In the genomic region with DNA sequence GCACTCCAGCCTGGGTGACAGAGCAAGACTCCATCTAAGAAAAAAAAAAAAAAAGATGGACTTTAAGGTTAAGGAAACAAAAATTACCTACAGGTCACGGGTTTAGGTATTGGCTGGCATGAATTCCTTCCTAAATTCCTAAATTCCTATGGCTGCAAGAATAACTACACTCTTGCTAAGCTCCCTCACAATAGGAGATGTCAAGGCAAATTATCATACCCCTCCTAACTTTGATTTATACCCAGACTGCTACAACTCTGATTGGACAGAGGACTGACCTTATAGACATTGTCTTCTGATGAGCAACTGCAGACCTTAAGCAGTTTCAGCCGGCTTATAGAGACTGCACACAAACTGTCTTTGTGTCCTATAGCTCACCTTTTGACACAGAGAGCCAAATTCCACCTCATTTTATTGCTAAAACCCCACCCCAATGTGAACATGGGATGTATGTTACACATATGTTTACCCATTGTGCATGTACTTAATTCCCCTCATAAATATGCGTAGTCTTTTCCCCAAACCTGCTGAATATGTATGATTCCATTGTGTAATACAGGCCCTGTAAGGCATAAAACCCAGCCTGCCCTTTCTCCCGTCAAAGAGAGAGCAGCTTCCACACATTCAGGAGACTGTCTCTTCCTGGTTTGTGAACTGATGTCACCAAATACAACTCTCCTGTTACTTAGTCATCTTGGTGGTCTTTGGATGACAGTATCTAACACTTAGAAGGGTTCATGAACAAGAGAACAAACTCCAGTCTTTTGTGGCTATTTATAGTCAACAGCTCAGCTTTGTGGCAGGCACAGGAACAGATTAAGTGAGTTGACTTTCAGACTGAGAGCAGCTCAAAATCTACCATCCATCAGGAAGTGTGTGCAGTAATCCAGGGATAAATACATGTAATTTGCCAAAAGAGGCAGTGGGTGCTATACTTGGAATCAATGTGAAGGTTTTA, we compare ENCODE assay signal across 13 cellular contexts. TPM values are rescaled to one million over a fixed set of nuclear protein-coding genes. Genes with fewer than 3 reads are reported as not detected.
A peak's percentile ranks its signal among the peaks of the same experiment; 100 is the strongest.
DNase-seq lines count a peak whose midpoint lies in the region; ATAC-seq, FAIRE-seq and TF ChIP-seq lines count a peak whose summit lies in the region.
"Had no signal": no experiment of that assay in that cellular context is flagged by ENCODE, and none has a peak within 500 bp of the region (broad histone marks: within the 10 kb centered on the region; RNA-seq: fewer than 3 reads in every experiment).

No MANE protein-coding gene starts in this region.

- no peak overlapping the region for H2BK5ac ChIP-seq in H1 (ENCODE audit: low read depth, low read length)
- no peak overlapping the region for H2BK5ac ChIP-seq in mesenchymal stem cell (ENCODE audit: low read depth, low read length, poor library complexity, severe bottlenecking)

- H3K14ac ChIP-seq in H1 (ENCODE audit: insufficient read length) (no peak overlapping the region), mesenchymal stem cell (ENCODE audit: low read length in 2 of 2) (no peak overlapping the region)

- H3K23me2 ChIP-seq in H1 (ENCODE audit: low read depth, low read length) = no peaks in the 10 kb centered on the region

- H3K4me2 ChIP-seq in H1 (ENCODE audit: insufficient read depth in 1 of 2, low read depth in 2 of 2, low read length in 2 of 2) (no peak overlapping the region), mesenchymal stem cell (ENCODE audit: low read length, poor library complexity, severe bottlenecking) (no peak overlapping the region)

- no peak overlapping the region for H2BK120ac ChIP-seq in H1 (replicated peaks; ENCODE audit: low read depth, low read length)
- H2BK120ac ChIP-seq in mesenchymal stem cell (ENCODE audit: low read depth, low read length) = no peak overlapping the region

- peak overlapping the region; percentile 60 for H3K27ac ChIP-seq in A673 (ENCODE audit: low read depth, low read length, poor library complexity, severe bottlenecking)
- H3K27ac ChIP-seq in H1 (ENCODE audit: low read depth, low read length) = no peak overlapping the region
- no peak overlapping the region for H3K27ac ChIP-seq in mesenchymal stem cell (ENCODE audit: low read length, poor library complexity, severe bottlenecking)
- no peak overlapping the region for H3K27ac ChIP-seq in pancreas
- H3K27ac ChIP-seq in colonic mucosa = no peak overlapping the region

- DNase-seq in A673 (ENCODE audit: low spot score) (peak; percentile 76), H1 (ENCODE audit: low read depth in 1 of 2, low spot score in 2 of 2) (no peak), mesenchymal stem cell (peak; percentile 48), iPS-NIHi11 (ENCODE audit: low spot score) (no peak), pancreas (no peak), iPS-NIHi7 (ENCODE audit: extremely low spot score) (no peak), colonic mucosa (no peak)
- DNase-seq: AML-193; amygdala; MG63; naive thymus-derived CD8-positive, alpha-beta T cell; NCI-H446 had no signal

- H3K36me3 ChIP-seq in A673 (ENCODE audit: insufficient read depth, low read length, poor library complexity, severe bottlenecking) (no peaks in the 10 kb centered on the region), H1 (ENCODE audit: control insufficient read depth in 2 of 4, insufficient read depth in 4 of 4, low read length in 3 of 4) (no peaks in the 10 kb centered on the region), mesenchymal stem cell (ENCODE audit: control insufficient read depth in 1 of 2, insufficient read depth in 2 of 2, low read depth in 1 of 2, low read length in 2 of 2) (no peaks in the 10 kb centered on the region), pancreas (no peaks in the 10 kb centered on the region), colonic mucosa (no peaks in the 10 kb centered on the region)
- H3K36me3 ChIP-seq: MG63 had no signal

- H3K56ac ChIP-seq in H1 (replicated peaks; ENCODE audit: insufficient read length, low read depth, low read length) = no peak overlapping the region

- H2BK15ac ChIP-seq in H1 (ENCODE audit: low read length) = no peak overlapping the region
- no peak overlapping the region for H2BK15ac ChIP-seq in mesenchymal stem cell (ENCODE audit: low read depth, poor library complexity, severe bottlenecking)

- CTCF ChIA-PET in A673 (lab: Charles Lee) = interaction anchor here (0.7 to 1.5 kb wide), 2 partner anchors 12 to 25 kb away, joined by 3 to 4 read pairs; partner anchors contain the start of gene TMC7
- CTCF ChIA-PET in H1 (lab: Charles Lee; ENCODE audit: partially characterized antibody) = interaction anchor here (0.6 to 1.5 kb wide), 6 partner anchors 11 to 141 kb away, joined by 3 to 4 read pairs (median 3); no protein-coding TSS in a partner anchor

- H3K79me2 ChIP-seq in H1 (ENCODE audit: control insufficient read depth in 1 of 2, insufficient read depth in 2 of 2, low read length in 2 of 2) = no peaks in the 10 kb centered on the region

- H2AFZ ChIP-seq in H1 (ENCODE audit: low read length) = peak overlapping the region; percentile 61
- H2AFZ ChIP-seq in mesenchymal stem cell (ENCODE audit: low read depth, low read length) = no peak overlapping the region

- H2AK5ac ChIP-seq in H1 (ENCODE audit: low read depth, low read length) (no peak overlapping the region), mesenchymal stem cell (ENCODE audit: low read length, severe bottlenecking) (no peak overlapping the region)

- 80% methylated on average over 4 of the region's 4 CpGs; no CpG with 5 or more reads in 1 of the 2 experiments for WGBS in H1 (ENCODE audit: extremely low coverage in 1 of 2, insufficient coverage in 1 of 2, insufficient read length in 1 of 2, insufficient replicate concordance in 2 of 2, low coverage in 1 of 2, low lambda C conversion rate in 2 of 2, missing lambda C conversion rate in 1 of 2), 2 experiments
- WGBS in mesenchymal stem cell = 79% methylated on average over 4 of the region's 4 CpGs
- 66 to 85% methylated on average over 4 of the region's 4 CpGs for WGBS in pancreas, 2 donors

- H3K18ac ChIP-seq in H1 (ENCODE audit: extremely low read depth, low read length) (no peak overlapping the region), mesenchymal stem cell (ENCODE audit: low read depth in 1 of 2, low read length in 2 of 2) (no peak overlapping the region)

- peaks cover 16% of the 10 kb centered on the region for H3K4me1 ChIP-seq in A673 (ENCODE audit: insufficient read depth, low read length, poor library complexity, severe bottlenecking)
- no peaks in the 10 kb centered on the region; a peak in 1 of 7 replicates for H3K4me1 ChIP-seq in H1 (replicated peaks in 1 of 4; ENCODE audit: control insufficient read depth in 3 of 4, insufficient read depth in 4 of 4, low read length in 3 of 4)
- no peaks in the 10 kb centered on the region for H3K4me1 ChIP-seq in mesenchymal stem cell (ENCODE audit: control insufficient read depth, insufficient read depth, low read depth, low read length)
- no peaks in the 10 kb centered on the region for H3K4me1 ChIP-seq in pancreas
- H3K4me1 ChIP-seq in colonic mucosa = no peaks in the 10 kb centered on the region

- H2BK12ac ChIP-seq in H1 (ENCODE audit: low read depth, low read length) (no peak overlapping the region), mesenchymal stem cell (ENCODE audit: low read length in 2 of 2) (no peak overlapping the region)

- H4K91ac ChIP-seq in H1 (replicated peaks; ENCODE audit: insufficient read length, low read length) = no peak overlapping the region
- no peak overlapping the region for H4K91ac ChIP-seq in mesenchymal stem cell (ENCODE audit: low read length)

- H4K20me1 ChIP-seq in H1 (replicated peaks in 1 of 2; ENCODE audit: control insufficient read depth in 1 of 2, insufficient read depth in 2 of 2, low read length in 2 of 2) = no peaks in the 10 kb centered on the region

- H2BK20ac ChIP-seq in H1 (ENCODE audit: low read length) = no peak overlapping the region

- intact Hi-C loops in A673 (cut with micrococcal nuclease; ENCODE audit: unreplicated experiment) (no loop called here), pancreas (cut with DNase I) (no loop called here), colonic mucosa (cut with DNase I) (no loop called here)

- no peaks in the 10 kb centered on the region for H3K79me1 ChIP-seq in H1 (ENCODE audit: low read depth, low read length)
- H3K79me1 ChIP-seq in mesenchymal stem cell (replicated peaks; ENCODE audit: low read length, poor library complexity, severe bottlenecking) = no peaks in the 10 kb centered on the region

- H3K4ac ChIP-seq in H1 (replicated peaks; ENCODE audit: insufficient read length, low read depth, low read length) (no peak overlapping the region), mesenchymal stem cell (ENCODE audit: low read depth in 1 of 2, low read length in 2 of 2) (no peak overlapping the region)

- TF ChIP-seq EP300 in Ishikawa (IDR thresholded peaks at IDR 0.05; ENCODE audit: borderline replicate concordance) (peak; percentile 14; the same call in 1 of the 2 replicates), H1 (IDR thresholded peaks at IDR 0.05; ENCODE audit: borderline replicate concordance in 1 of 2, low read depth in 2 of 2, low read length in 2 of 2) (no peak)

- POLR2A ChIA-PET in A673 (lab: Charles Lee; ENCODE audit: low non-redundant PET) (interaction anchor here (1.0 kb wide), 1 partner anchor 255 kb away, joined by 3 read pairs; no protein-coding TSS in a partner anchor), H1 (lab: Charles Lee; ENCODE audit: partially characterized antibody) (interaction anchor here (0.9 to 1.6 kb wide), 2 partner anchors 25 to 169 kb away, joined by 3 read pairs; partner anchors contain the start of genes RPS15A and TMC7)

- H3K23ac ChIP-seq in H1 (ENCODE audit: insufficient read length) (no peak overlapping the region), mesenchymal stem cell (ENCODE audit: low read length in 2 of 2) (no peak overlapping the region)

- H4K5ac ChIP-seq in H1 (ENCODE audit: insufficient read length, low read depth, low read length) = no peak overlapping the region

- TF ChIP-seq POLR2A in H1 (IDR thresholded peaks at IDR 0.05; ENCODE audit: control extremely low read depth in 1 of 2, low read depth in 2 of 2, low read length in 2 of 2) = no peak

- no peak for ATAC-seq in pancreas
- ATAC-seq: naive thymus-derived CD8-positive, alpha-beta T cell had no signal

- H3K4me3 ChIP-seq in A673 (ENCODE audit: low read depth, low read length, poor library complexity, severe bottlenecking) (no peak overlapping the region), H1 (ENCODE audit: extremely low read depth in 1 of 4, insufficient read depth in 2 of 4, low read depth in 3 of 4, low read length in 4 of 4) (no peak overlapping the region), mesenchymal stem cell (ENCODE audit: insufficient read depth in 1 of 2, low read depth in 1 of 2, low read length in 2 of 2) (no peak overlapping the region), pancreas (no peak overlapping the region), colonic mucosa (no peak overlapping the region)
- H3K4me3 ChIP-seq: MG63 had no signal

- H3K27me3 ChIP-seq in A673 (replicated peaks; ENCODE audit: insufficient read depth, low read depth, low read length, poor library complexity) (no peaks in the 10 kb centered on the region), H1 (replicated peaks in 1 of 4; ENCODE audit: control insufficient read depth in 3 of 4, extremely low read depth in 1 of 4, insufficient read depth in 3 of 4, low read length in 3 of 4) (0 out of 7 replicates have a peak, but pooled peaks cover 0 to 3% (median 0%) of the 10 kb centered on the region in 4 experiments), mesenchymal stem cell (ENCODE audit: control insufficient read depth in 1 of 2, insufficient read depth in 1 of 2, low read length in 2 of 2) (peaks cover 0 to 17% of the 10 kb centered on the region in 2 experiments), pancreas (no peaks in the 10 kb centered on the region), colonic mucosa (no peaks in the 10 kb centered on the region)
- H3K27me3 ChIP-seq: MG63 had no signal

- no TSS peak for BruUV-seq in A673 (replicated peaks; lab: Mats Ljungman, UMichigan)

- TF ChIP-seq RAD21 in Ishikawa (IDR thresholded peaks at IDR 0.05; ENCODE audit: low read depth) (no peak), H1 (IDR thresholded peaks at IDR 0.05 in 1 of 2, conservative IDR thresholded peaks at IDR 0.05 in 1 of 2; ENCODE audit: low read depth in 2 of 2, low read length in 2 of 2) (no peak)

- H3K9ac ChIP-seq in H1 (replicated peaks in 1 of 4; ENCODE audit: extremely low read depth in 1 of 4, low read depth in 3 of 4, low read length in 3 of 4) (no peak overlapping the region), mesenchymal stem cell (ENCODE audit: low read length) (no peak overlapping the region), colonic mucosa (ENCODE audit: low read depth in 2 of 2, low read length in 2 of 2) (no peak overlapping the region)

- H4K8ac ChIP-seq in H1 (ENCODE audit: extremely low read depth, insufficient read depth, low read length) = no peak overlapping the region
- H4K8ac ChIP-seq in mesenchymal stem cell (ENCODE audit: low read length) = no peak overlapping the region

- FAIRE-seq in H1 (lab: Jason Lieb, UNC) = no peak
- no peak for FAIRE-seq in pancreas (lab: Jason Lieb, UNC)

- no peaks in the 10 kb centered on the region for H3K9me3 ChIP-seq in A673 (ENCODE audit: low read depth, low read length, poor library complexity, severe bottlenecking)
- no peaks in the 10 kb centered on the region for H3K9me3 ChIP-seq in H1 (ENCODE audit: insufficient read depth in 2 of 2, low read depth in 1 of 2, low read length in 1 of 2)
- no peaks in the 10 kb centered on the region for H3K9me3 ChIP-seq in mesenchymal stem cell (ENCODE audit: control insufficient read depth, low read length)
- H3K9me3 ChIP-seq in pancreas = no peaks in the 10 kb centered on the region
- no peaks in the 10 kb centered on the region for H3K9me3 ChIP-seq in colonic mucosa
- H3K9me3 ChIP-seq: MG63 had no signal

- TF ChIP-seq CTCF in A673 (conservative IDR thresholded peaks at IDR 0.05; ENCODE audit: low read depth, low read length) (no peak), H1 (IDR thresholded peaks at IDR 0.05; ENCODE audit: control extremely low read depth in 1 of 3, insufficient read depth in 1 of 3, low read depth in 1 of 3, low read length in 3 of 3) (no peak), pancreas (IDR thresholded peaks at IDR 0.05) (no peak), colonic mucosa (IDR thresholded peaks at IDR 0.05) (no peak)

RNA-seq across cellular contexts. Expression of gene TMC7, which starts 24.8 kb away (rescaled TPM):
- total RNA-seq in A673 (2021) (0.59 and 0.82 TPM in 2 replicates), pancreas (1 to 10 TPM in 1 of 6 donors, under 1 TPM in 5; 0.20 to 1.1 (median 0.43) TPM), colonic mucosa (10 to 100 TPM; 10.0 to 10.6 TPM)
- 2.6 and 3.4 TPM in 2 replicates for total RNA-seq in H1 (2021; fragmentation: NEBNext Ultra II Directional; extraction: Animal tissue kit (Norgen Biotek cat#: 25700))
- polyA plus RNA-seq in H1 (2011; rRNA removed) (2.0 and 2.3 TPM in 2 replicates), pancreas (under 1 TPM; 0.42 to 0.73 TPM)
- 2.6 TPM for polyA plus RNA-seq in H1 (2011; cell fraction: cytosol; rRNA removed)
- polyA plus RNA-seq in H1 (2011; cell fraction: nucleus; rRNA removed) = 2.7 TPM
- 2.3 to 3.5 TPM (median 2.5 TPM) in 4 replicates for polyA plus RNA-seq in H1 (2012, experiment 1 of 2)
- polyA plus RNA-seq in H1 (2012, experiment 2 of 2) = 0.87 TPM
- 4.1 TPM for polyA plus RNA-seq in H1 (2013, experiment 1 of 2)
- polyA plus RNA-seq in H1 (2013, experiment 2 of 2) = 4.3 TPM
- polyA minus RNA-seq in H1 (2011; rRNA and poly(A)+ RNA removed) = 5.1 and 5.8 TPM in 2 replicates
- 3.1 TPM for polyA minus RNA-seq in H1 (2011; cell fraction: cytosol; rRNA and poly(A)+ RNA removed)
- polyA minus RNA-seq in H1 (2011; cell fraction: nucleus; rRNA and poly(A)+ RNA removed) = 5.3 TPM
- polyA plus RNA-seq in mesenchymal stem cell (2013, experiment 1 of 2) = 1.5 TPM
- polyA plus RNA-seq in mesenchymal stem cell (2013, experiment 2 of 2) = 1.3 TPM
- total RNA-seq: naive thymus-derived CD8-positive, alpha-beta T cell had no signal
- polyA plus RNA-seq: naive thymus-derived CD8-positive, alpha-beta T cell had no signal

RNA-seq across cellular contexts. Expression of gene SMG1, which starts 32.7 kb away (rescaled TPM):
- total RNA-seq in A673 (2021) (100 and 105 TPM in 2 replicates), pancreas (10 to 100 TPM; 22.7 to 52.2 (median 30.5) TPM), colonic mucosa (10 to 100 TPM; 73.6 to 83.3 TPM)
- total RNA-seq in H1 (2021; fragmentation: NEBNext Ultra II Directional; extraction: Animal tissue kit (Norgen Biotek cat#: 25700)) = 90.6 and 91.6 TPM in 2 replicates
- polyA plus RNA-seq in H1 (2011; rRNA removed) (12.8 and 14.9 TPM in 2 replicates), pancreas (10 to 100 TPM in 1 of 2 donors, 1 to 10 TPM in 1; 9.8 to 11.0 TPM)
- 21.0 TPM for polyA plus RNA-seq in H1 (2011; cell fraction: cytosol; rRNA removed)
- polyA plus RNA-seq in H1 (2011; cell fraction: nucleus; rRNA removed) = 31.4 TPM
- 13.9 to 24.9 TPM (median 19.6 TPM) in 4 replicates for polyA plus RNA-seq in H1 (2012, experiment 1 of 2)
- polyA plus RNA-seq in H1 (2012, experiment 2 of 2) = 0.89 TPM
- polyA plus RNA-seq in H1 (2013, experiment 1 of 2) = 14.3 TPM
- 11.6 TPM for polyA plus RNA-seq in H1 (2013, experiment 2 of 2)
- polyA minus RNA-seq in H1 (2011; rRNA and poly(A)+ RNA removed) = 147 and 216 TPM in 2 replicates
- polyA minus RNA-seq in H1 (2011; cell fraction: cytosol; rRNA and poly(A)+ RNA removed) = 55.2 TPM
- polyA minus RNA-seq in H1 (2011; cell fraction: nucleus; rRNA and poly(A)+ RNA removed) = 255 TPM
- 9.0 TPM for polyA plus RNA-seq in mesenchymal stem cell (2013, experiment 1 of 2)
- 8.4 TPM for polyA plus RNA-seq in mesenchymal stem cell (2013, experiment 2 of 2)

Comparison
In these comparisons a context has a peak if more than half of its experiments do, and no peak if none do; other contexts are left out.
1. DNase-seq: peak in A673 (single experiment) and mesenchymal stem cell (single experiment); none in H1 (0 of 2), iPS-NIHi11 (single experiment), pancreas (0 of 6), iPS-NIHi7 (single experiment) and colonic mucosa (single experiment).